Comparison of ENCODE assay signal across 13 cellular contexts in genomic region chrX:19879742-19880378, GRCh38. TPM values are rescaled to one million over a fixed set of nuclear protein-coding genes. Genes with fewer than 3 reads are reported as not detected.
A peak's percentile ranks its signal among the peaks of the same experiment; 100 is the strongest.
DNase-seq lines count a peak whose midpoint lies in the region; ATAC-seq, FAIRE-seq and TF ChIP-seq lines count a peak whose summit lies in the region.
"Had no signal": no experiment of that assay in that cellular context is flagged by ENCODE, and none has a peak within 500 bp of the region (broad histone marks: within the 10 kb centered on the region; RNA-seq: fewer than 3 reads in every experiment).

No MANE protein-coding gene starts in this region.

- no peak for TF ChIP-seq EP300 in H1 (IDR thresholded peaks at IDR 0.05; ENCODE audit: borderline replicate concordance in 1 of 2, low read depth in 2 of 2, low read length in 2 of 2)

- WGBS in H1 (ENCODE audit: extremely low coverage in 1 of 2, insufficient coverage in 1 of 2, insufficient read length in 1 of 2, insufficient replicate concordance in 2 of 2, low coverage in 1 of 2, low lambda C conversion rate in 2 of 2, missing lambda C conversion rate in 1 of 2), 2 experiments: 83% methylated on average over 5 of the region's 9 CpGs; no CpG with 5 or more reads in 1 of the 2 experiments
- 69 to 74% methylated on average over 4 to 8 of the region's 9 CpGs for WGBS in esophagus squamous epithelium, 2 donors

- H3K4me2 ChIP-seq in H1 (ENCODE audit: insufficient read depth in 1 of 2, low read depth in 2 of 2, low read length in 2 of 2): no peak overlapping the region

- no peak overlapping the region for H3K4me3 Mint-ChIP-seq in activated T-cell treated with anti-CD3 and anti-CD28 coated beads, Interleukin-2, amount 50 U/mL, for 72 hours
- no peak overlapping the region for H3K4me3 Mint-ChIP-seq in activated T-cell treated with anti-CD3 and anti-CD28 coated beads, Interleukin-2, amount 50 U/mL, for 4 hours
- no peak overlapping the region for H3K4me3 Mint-ChIP-seq in type B pancreatic cell
- H3K4me3 Mint-ChIP-seq: central memory CD8-positive, alpha-beta T cell had no signal

- H3K27me3 ChIP-seq in H1 (replicated peaks in 1 of 4; ENCODE audit: control insufficient read depth in 3 of 4, extremely low read depth in 1 of 4, insufficient read depth in 3 of 4, low read length in 3 of 4) (no peaks in the 10 kb centered on the region), esophagus squamous epithelium (no peaks in the 10 kb centered on the region)

- no peak overlapping the region for H3K14ac ChIP-seq in H1 (ENCODE audit: insufficient read length)

- POLR2A ChIA-PET in H1 (lab: Charles Lee; ENCODE audit: partially characterized antibody): no interaction called here

- H3K36me3 ChIP-seq in H1 (ENCODE audit: control insufficient read depth in 2 of 4, insufficient read depth in 4 of 4, low read length in 3 of 4): 0 out of 8 replicates have a peak, but pooled peaks cover 0 to 5% (median 0%) of the 10 kb centered on the region in 4 experiments
- no peaks in the 10 kb centered on the region for H3K36me3 ChIP-seq in esophagus squamous epithelium

- no peak overlapping the region for H2AFZ ChIP-seq in H1 (ENCODE audit: low read length)

- H3K4me1 ChIP-seq in H1 (replicated peaks in 1 of 4; ENCODE audit: control insufficient read depth in 3 of 4, insufficient read depth in 4 of 4, low read length in 3 of 4) (peaks cover 0 to 2% (median 0%) of the 10 kb centered on the region in 4 experiments; a peak in 3 of 7 replicates), esophagus squamous epithelium (no peaks in the 10 kb centered on the region)

- no peak overlapping the region for H4K8ac ChIP-seq in H1 (ENCODE audit: extremely low read depth, insufficient read depth, low read length)

- intact Hi-C loops in esophagus squamous epithelium (cut with DNase I): loop anchor here (10.0 kb wide), 1 partner anchor 145 kb away; no protein-coding TSS in a partner anchor

- H3K4ac ChIP-seq in H1 (replicated peaks; ENCODE audit: insufficient read length, low read depth, low read length): no peak overlapping the region

- DNase-seq in activated T-cell treated with anti-CD3 and anti-CD28 coated beads, Interleukin-2, amount 50 U/mL, for 72 hours: peak in 1 of 2 donors; percentile 18
- DNase-seq in activated T-cell treated with anti-CD3 and anti-CD28 coated beads, Interleukin-2, amount 50 U/mL, for 4 hours: no peak
- DNase-seq in NCI-H446 treated with DMSO at 0.1 percent for 48 hours (lab: John Stamatoyannopoulos, UW) (peak; percentile 46), H1 (ENCODE audit: low read depth in 1 of 2, low spot score in 2 of 2) (no peak), type B pancreatic cell (ENCODE audit: extremely low spot score, unreplicated experiment) (no peak), esophagus squamous epithelium (lab: John Stamatoyannopoulos, UW) (no peak), HK-2 (ENCODE audit: unreplicated experiment) (no peak), GM19240 (ENCODE audit: insufficient read length, low spot score) (no peak)
- DNase-seq: activated CD4-positive, CD25-positive, alpha-beta regulatory T cell; MM.1S; NCI-H345; stimulated activated naive CD4-positive, alpha-beta T cell treated with Interleukin-2 at 50 U/mL for 16 hours had no signal

- no peak; a peak in 1 of 4 replicates for TF ChIP-seq CTCF in H1 (IDR thresholded peaks at IDR 0.05; ENCODE audit: control extremely low read depth in 1 of 3, insufficient read depth in 1 of 3, low read depth in 1 of 3, low read length in 3 of 3)
- TF ChIP-seq CTCF in type B pancreatic cell (conservative IDR thresholded peaks at IDR 0.05): peak; percentile 34
- no peak for TF ChIP-seq CTCF in esophagus squamous epithelium (IDR thresholded peaks at IDR 0.05)

- H4K5ac ChIP-seq in H1 (ENCODE audit: insufficient read length, low read depth, low read length): no peak overlapping the region

- no peaks in the 10 kb centered on the region for H3K23me2 ChIP-seq in H1 (ENCODE audit: low read depth, low read length)

- CTCF ChIA-PET in H1 (lab: Charles Lee; ENCODE audit: partially characterized antibody): no interaction called here

- H3K9me3 ChIP-seq in H1 (ENCODE audit: insufficient read depth in 2 of 2, low read depth in 1 of 2, low read length in 1 of 2) (no peaks in the 10 kb centered on the region), esophagus squamous epithelium (no peaks in the 10 kb centered on the region)

- ATAC-seq in activated T-cell treated with anti-CD3 and anti-CD28 coated beads, Interleukin-2, amount 50 U/mL, for 72 hours (replicated peaks in 1 of 2): peak; percentile 11 to 32
- no peak for ATAC-seq in activated T-cell treated with anti-CD3 and anti-CD28 coated beads, Interleukin-2, amount 50 U/mL, for 4 hours

- H3K79me2 ChIP-seq in H1 (ENCODE audit: control insufficient read depth in 1 of 2, insufficient read depth in 2 of 2, low read length in 2 of 2): peaks cover 0 to 4% of the 10 kb centered on the region in 2 experiments; a peak in 2 of 4 replicates

- H3K27ac ChIP-seq in H1 (ENCODE audit: low read depth, low read length) (no peak overlapping the region), esophagus squamous epithelium (no peak overlapping the region)

- H2BK20ac ChIP-seq in H1 (ENCODE audit: low read length): no peak overlapping the region

- H2BK120ac ChIP-seq in H1 (replicated peaks; ENCODE audit: low read depth, low read length): no peak overlapping the region

- no peak overlapping the region for H2AK5ac ChIP-seq in H1 (ENCODE audit: low read depth, low read length)

- H3K9me3 Mint-ChIP-seq in activated T-cell treated with anti-CD3 and anti-CD28 coated beads, Interleukin-2, amount 50 U/mL, for 72 hours: no peaks in the 10 kb centered on the region
- no peaks in the 10 kb centered on the region for H3K9me3 Mint-ChIP-seq in activated T-cell treated with anti-CD3 and anti-CD28 coated beads, Interleukin-2, amount 50 U/mL, for 4 hours
- peaks cover 5% of the 10 kb centered on the region for H3K9me3 Mint-ChIP-seq in type B pancreatic cell
- H3K9me3 Mint-ChIP-seq: central memory CD8-positive, alpha-beta T cell had no signal

- H2BK12ac ChIP-seq in H1 (ENCODE audit: low read depth, low read length): no peak overlapping the region

- no peak overlapping the region for H3K56ac ChIP-seq in H1 (replicated peaks; ENCODE audit: insufficient read length, low read depth, low read length)

- H3K27me3 Mint-ChIP-seq in activated T-cell treated with anti-CD3 and anti-CD28 coated beads, Interleukin-2, amount 50 U/mL, for 72 hours (ENCODE audit: low read depth): peaks cover 9% of the 10 kb centered on the region
- no peaks in the 10 kb centered on the region for H3K27me3 Mint-ChIP-seq in activated T-cell treated with anti-CD3 and anti-CD28 coated beads, Interleukin-2, amount 50 U/mL, for 4 hours (ENCODE audit: low read depth)
- H3K27me3 Mint-ChIP-seq in type B pancreatic cell: peaks cover 9% of the 10 kb centered on the region
- H3K27me3 Mint-ChIP-seq: central memory CD8-positive, alpha-beta T cell had no signal

- no peak; a peak in 1 of 4 replicates for TF ChIP-seq RAD21 in H1 (IDR thresholded peaks at IDR 0.05 in 1 of 2, conservative IDR thresholded peaks at IDR 0.05 in 1 of 2; ENCODE audit: low read depth in 2 of 2, low read length in 2 of 2)

- TF ChIP-seq POLR2A in H1 (IDR thresholded peaks at IDR 0.05; ENCODE audit: control extremely low read depth in 1 of 2, low read depth in 2 of 2, low read length in 2 of 2) (no peak), esophagus squamous epithelium (IDR thresholded peaks at IDR 0.05) (no peak)

- H3K18ac ChIP-seq in H1 (ENCODE audit: extremely low read depth, low read length): no peak overlapping the region

- no peak overlapping the region for H3K9ac ChIP-seq in H1 (replicated peaks in 1 of 4; ENCODE audit: extremely low read depth in 1 of 4, low read depth in 3 of 4, low read length in 3 of 4)

- H2BK15ac ChIP-seq in H1 (ENCODE audit: low read length): no peak overlapping the region

- peaks cover 56% of the 10 kb centered on the region for H3K4me1 Mint-ChIP-seq in activated T-cell treated with anti-CD3 and anti-CD28 coated beads, Interleukin-2, amount 50 U/mL, for 72 hours (ENCODE audit: low read depth)
- peaks cover 65% of the 10 kb centered on the region for H3K4me1 Mint-ChIP-seq in activated T-cell treated with anti-CD3 and anti-CD28 coated beads, Interleukin-2, amount 50 U/mL, for 4 hours (ENCODE audit: low read depth)
- no peaks in the 10 kb centered on the region for H3K4me1 Mint-ChIP-seq in type B pancreatic cell (ENCODE audit: unreplicated experiment)

- peaks cover 0 to 3% of the 10 kb centered on the region in 2 donors for H3K36me3 Mint-ChIP-seq in activated T-cell treated with anti-CD3 and anti-CD28 coated beads, Interleukin-2, amount 50 U/mL, for 72 hours (ENCODE audit: insufficient read depth in 2 of 2)
- H3K36me3 Mint-ChIP-seq in activated T-cell treated with anti-CD3 and anti-CD28 coated beads, Interleukin-2, amount 50 U/mL, for 4 hours (ENCODE audit: insufficient read depth): peaks cover 9% of the 10 kb centered on the region
- H3K36me3 Mint-ChIP-seq in type B pancreatic cell: no peaks in the 10 kb centered on the region

- H3K27ac Mint-ChIP-seq in activated T-cell treated with anti-CD3 and anti-CD28 coated beads, Interleukin-2, amount 50 U/mL, for 72 hours: no peak overlapping the region
- H3K27ac Mint-ChIP-seq in type B pancreatic cell: no peak overlapping the region

- H3K4me3 ChIP-seq in H1 (ENCODE audit: extremely low read depth in 1 of 4, insufficient read depth in 2 of 4, low read depth in 3 of 4, low read length in 4 of 4) (no peak overlapping the region), esophagus squamous epithelium (no peak overlapping the region)

- H3K23ac ChIP-seq in H1 (ENCODE audit: insufficient read length): no peak overlapping the region

- H3K79me1 ChIP-seq in H1 (ENCODE audit: low read depth, low read length): no peaks in the 10 kb centered on the region; the same call in 1 of the 2 replicates

- no peak overlapping the region for H2BK5ac ChIP-seq in H1 (ENCODE audit: low read depth, low read length)

- FAIRE-seq in H1 (lab: Jason Lieb, UNC): peak; percentile 36

- no peak overlapping the region for H4K91ac ChIP-seq in H1 (replicated peaks; ENCODE audit: insufficient read length, low read length)

- peaks cover 0 to 3% of the 10 kb centered on the region in 2 experiments for H4K20me1 ChIP-seq in H1 (replicated peaks in 1 of 2; ENCODE audit: control insufficient read depth in 1 of 2, insufficient read depth in 2 of 2, low read length in 2 of 2)

RNA-seq across cellular contexts. Expression of gene SH3KBP1, which starts 7.5 kb away (rescaled TPM):
- total RNA-seq in activated T-cell treated with anti-CD3 and anti-CD28 coated beads, Interleukin-2, amount 50 U/mL, for 72 hours: 100 to 1,000 TPM in 1 of 2 donors, 10 to 100 TPM in 1; 93.3 to 106 TPM
- 10 to 100 TPM; 37.0 to 41.5 (median 39.6) TPM for total RNA-seq in activated T-cell treated with anti-CD3 and anti-CD28 coated beads, Interleukin-2, amount 50 U/mL, for 4 hours
- total RNA-seq in H1 (2021; fragmentation: NEBNext Ultra II Directional; extraction: Animal tissue kit (Norgen Biotek cat#: 25700)): 13.4 and 15.3 TPM in 2 replicates
- polyA plus RNA-seq in H1 (2011; rRNA removed): 5.3 and 7.2 TPM in 2 replicates
- 9.1 TPM for polyA plus RNA-seq in H1 (2011; cell fraction: cytosol; rRNA removed)
- polyA plus RNA-seq in H1 (2011; cell fraction: nucleus; rRNA removed): 16.7 TPM
- polyA plus RNA-seq in H1 (2012, experiment 1 of 2): 16.9 to 20.1 TPM (median 18.7 TPM) in 4 replicates
- polyA plus RNA-seq in H1 (2012, experiment 2 of 2): 2.9 TPM
- 18.3 TPM for polyA plus RNA-seq in H1 (2013, experiment 1 of 2)
- polyA plus RNA-seq in H1 (2013, experiment 2 of 2): 19.6 TPM
- 10.0 and 13.4 TPM in 2 replicates for polyA minus RNA-seq in H1 (2011; rRNA and poly(A)+ RNA removed)
- polyA minus RNA-seq in H1 (2011; cell fraction: cytosol; rRNA and poly(A)+ RNA removed): 5.5 TPM
- 13.2 TPM for polyA minus RNA-seq in H1 (2011; cell fraction: nucleus; rRNA and poly(A)+ RNA removed)
- 11.5 TPM in 2 replicates for total RNA-seq in type B pancreatic cell (ENCODE audit: low replicate concordance)
- 1 to 10 TPM; 2.3 to 9.5 (median 7.5) TPM for total RNA-seq in esophagus squamous epithelium

Comparison
In these comparisons a context has a peak if more than half of its experiments do, and no peak if none do; other contexts are left out.
1. ATAC-seq: peak in activated T-cell treated with anti-CD3 and anti-CD28 coated beads, Interleukin-2, amount 50 U/mL, for 72 hours (2 of 2); none in activated T-cell treated with anti-CD3 and anti-CD28 coated beads, Interleukin-2, amount 50 U/mL, for 4 hours (0 of 2).